ENCODE assay signal across 28 cellular contexts in the genomic region with DNA sequence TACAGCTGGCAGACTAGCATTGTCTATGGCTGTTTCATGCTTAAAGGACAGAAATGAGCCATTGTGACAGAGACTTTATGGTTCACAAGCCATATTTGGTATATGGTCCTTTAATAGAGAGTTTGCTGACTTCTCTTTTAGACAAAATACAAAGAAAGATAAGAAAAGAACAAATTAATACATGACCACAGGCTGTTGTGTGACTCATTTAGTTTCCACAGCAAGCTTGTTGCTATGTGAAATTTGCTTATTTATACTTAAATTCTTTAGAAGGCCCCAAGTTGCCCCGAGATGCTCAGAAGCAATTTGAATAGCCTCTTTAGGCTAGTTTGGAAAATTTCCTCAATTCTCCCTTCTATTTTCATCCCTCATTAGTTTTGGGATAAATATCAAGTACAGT.
DNase-seq lines count a peak whose midpoint lies in the region; ATAC-seq, FAIRE-seq and TF ChIP-seq lines count a peak whose summit lies in the region.
"Had no signal": no experiment of that assay in that cellular context is flagged by ENCODE, and none has a peak within 500 bp of the region (broad histone marks: within the 10 kb centered on the region; RNA-seq: fewer than 3 reads in every experiment).

No MANE protein-coding gene starts in this region.

- H2BK120ac ChIP-seq in IMR-90 (ENCODE audit: low read depth, low read length) = no peak overlapping the region

- no peaks in the 10 kb centered on the region for H3K9me1 ChIP-seq in IMR-90 (ENCODE audit: insufficient read depth, low read length)

- H3K4ac ChIP-seq in IMR-90 (ENCODE audit: low read depth, low read length) = no peak overlapping the region

- WGBS in IMR-90 (ENCODE audit: extremely low coverage in 2 of 2, insufficient read length in 1 of 2), 2 experiments = no CpG with 5 or more reads among the region's 1 CpG

- peaks cover 18% of the 10 kb centered on the region for H3K9me3 Mint-ChIP-seq in Calu3 (ENCODE audit: low read depth, unreplicated experiment)
- H3K9me3 Mint-ChIP-seq: T-helper 2 cell treated with Interferon-gamma antibody and Interleukin-4, amounts not matched to agents 5 μg/mL and 100 μg/mL, for 36 hours had no signal

- no peaks in the 10 kb centered on the region for H3K36me3 Mint-ChIP-seq in Calu3 (ENCODE audit: insufficient read depth, unreplicated experiment)

- TF ChIP-seq CTCF in IMR-90 (conservative IDR thresholded peaks at IDR 0.05; ENCODE audit: low read depth, low read length) (no peak), astrocyte of the cerebellum (IDR thresholded peaks at IDR 0.05; ENCODE audit: low read depth, low read length, missing control alignments) (no peak), fibroblast of pulmonary artery (IDR thresholded peaks at IDR 0.05; ENCODE audit: low read length, missing control alignments) (no peak), Calu3 (IDR thresholded peaks at IDR 0.05; ENCODE audit: unreplicated experiment) (no peak)

- peaks cover 5% of the 10 kb centered on the region for H3K27me3 ChIP-seq in IMR-90 (ENCODE audit: control insufficient read depth, insufficient read depth, low read length)

- no peak overlapping the region for H4K8ac ChIP-seq in IMR-90 (ENCODE audit: low read depth in 2 of 2, low read length in 2 of 2)

- no peak for FAIRE-seq in H54 (lab: Jason Lieb, UNC)
- FAIRE-seq: G401.6, GM18507 had no signal

- no peak overlapping the region for H3K9ac ChIP-seq in IMR-90 (ENCODE audit: low read depth, low read length)
- H3K9ac ChIP-seq: SK-N-SH had no signal

- H3K23ac ChIP-seq in IMR-90 (ENCODE audit: low read depth, low read length) = no peak overlapping the region

- no peak overlapping the region for H2BK5ac ChIP-seq in IMR-90 (ENCODE audit: low read depth, low read length, poor library complexity, severe bottlenecking)

- no peaks in the 10 kb centered on the region for H3K27me3 Mint-ChIP-seq in Calu3 (ENCODE audit: unreplicated experiment)
- H3K27me3 Mint-ChIP-seq: activated B cell treated with CpG ODN at 0.5 μM for 24 hours; effector memory CD8-positive, alpha-beta T cell; progenitor cell of endocrine pancreas had no signal

- no peak overlapping the region for H2AK5ac ChIP-seq in IMR-90 (ENCODE audit: low read depth, low read length)

- no peak overlapping the region for H4K5ac ChIP-seq in IMR-90 (ENCODE audit: low read depth, low read length)

- H3K4me3 ChIP-seq in IMR-90 (ENCODE audit: insufficient read depth, low read depth, low read length) (no peak overlapping the region), astrocyte of the cerebellum (ENCODE audit: low read depth, low read length) (no peak overlapping the region), fibroblast of pulmonary artery (replicated peaks; ENCODE audit: low read depth, low read length) (no peak overlapping the region)
- H3K4me3 ChIP-seq: mucosa of descending colon had no signal

- H3K36me3 ChIP-seq in IMR-90 (ENCODE audit: control insufficient read depth, insufficient read depth, low read length) = no peaks in the 10 kb centered on the region

- dilution Hi-C loops in IMR-90 (cut with HindIII; ENCODE audit: low sequenced_read_pairs, unreplicated experiment) = no loop called here

- no peaks in the 10 kb centered on the region for H3K4me1 ChIP-seq in IMR-90 (ENCODE audit: control insufficient read depth, insufficient read depth, low read length)

- TF ChIP-seq RAD21 in IMR-90 (IDR thresholded peaks at IDR 0.05; ENCODE audit: low read length) = no peak

- peaks cover 9% of the 10 kb centered on the region for H3K4me1 Mint-ChIP-seq in Calu3 (ENCODE audit: low read depth, unreplicated experiment)
- H3K4me1 Mint-ChIP-seq: activated B cell treated with CpG ODN at 0.5 μM for 24 hours had no signal

- H3K4me3 Mint-ChIP-seq in Calu3 (ENCODE audit: low read depth, unreplicated experiment) = no peak overlapping the region
- H3K4me3 Mint-ChIP-seq: activated B cell treated with CpG ODN at 0.5 μM for 24 hours; effector memory CD8-positive, alpha-beta T cell; neural crest cell; T-helper 2 cell treated with Interferon-gamma antibody and Interleukin-4, amounts not matched to agents 5 μg/mL and 100 μg/mL, for 36 hours had no signal

- H3K79me1 ChIP-seq in IMR-90 (ENCODE audit: low read depth in 1 of 2, low read length in 2 of 2) = no peaks in the 10 kb centered on the region

- H3K14ac ChIP-seq in IMR-90 (replicated peaks; ENCODE audit: low read depth, low read length) = no peak overlapping the region

- H3K4me2 ChIP-seq in IMR-90 (ENCODE audit: low read depth, low read length) = no peak overlapping the region
- H3K4me2 ChIP-seq: SK-N-SH had no signal

- H2AK9ac ChIP-seq in IMR-90 (replicated peaks; ENCODE audit: low read depth, low read length, poor library complexity) = no peak overlapping the region

- no peak for ATAC-seq in IMR-90 (ENCODE audit: low read depth)
- ATAC-seq: effector memory CD8-positive, alpha-beta T cell; esophagus mucosa had no signal

- H3K27ac Mint-ChIP-seq in Calu3 (ENCODE audit: unreplicated experiment) = no peak overlapping the region
- H3K27ac Mint-ChIP-seq: activated B cell treated with CpG ODN at 0.5 μM for 24 hours; effector memory CD8-positive, alpha-beta T cell; progenitor cell of endocrine pancreas; T-helper 2 cell treated with Interferon-gamma antibody and Interleukin-4, amounts not matched to agents 5 μg/mL and 100 μg/mL, for 36 hours had no signal

- in situ Hi-C loops in IMR-90 (cut with MboI; ENCODE audit: low sequenced_read_pairs) = no loop called here
- in situ Hi-C loops in astrocyte of the cerebellum (cut with HindIII; ENCODE audit: low sequenced_read_pairs) = no loop called here

- no peak overlapping the region for H3K56ac ChIP-seq in IMR-90 (ENCODE audit: extremely low read depth, insufficient read depth, low read length)

- no peak overlapping the region for H2AFZ ChIP-seq in IMR-90 (replicated peaks; ENCODE audit: low read length, poor library complexity)

- peaks cover 3% of the 10 kb centered on the region; the same call in 1 of the 2 replicates for H3K9me3 ChIP-seq in IMR-90 (ENCODE audit: control insufficient read depth, insufficient read depth, low read length)
- H3K9me3 ChIP-seq: mucosa of descending colon, SK-N-SH had no signal

- H2BK20ac ChIP-seq in IMR-90 (ENCODE audit: low read depth, low read length) = no peak overlapping the region

- TF ChIP-seq POLR2A in IMR-90 (IDR thresholded peaks at IDR 0.05; ENCODE audit: low read depth, low read length) (no peak), H54 (IDR thresholded peaks at IDR 0.05; ENCODE audit: low read depth, low read length) (no peak)

- BruUV-seq in IMR-90 (replicated peaks; lab: Mats Ljungman, UMichigan) = no TSS peak
- no TSS peak for BruUV-seq in Calu3 (replicated peaks; lab: Mats Ljungman, UMichigan)

- peak; percentile 15 for DNase-seq in IMR-90
- peak; percentile 54 for DNase-seq in astrocyte of the cerebellum (ENCODE audit: low read depth)
- DNase-seq in fibroblast of pulmonary artery (ENCODE audit: low read depth) = peak; percentile 72
- DNase-seq in non-pigmented ciliary epithelial cell (ENCODE audit: low read depth) = peak; percentile 42
- no peak for DNase-seq in activated CD4-positive, CD25-positive, alpha-beta regulatory T cell (lab: John Stamatoyannopoulos, UW)
- DNase-seq in C1 segment of cervical spinal cord (lab: John Stamatoyannopoulos, UW) = no peak
- no peak for DNase-seq in Calu3
- no peak for DNase-seq in H54 (ENCODE audit: insufficient read length, low spot score)
- DNase-seq: activated B cell treated with CpG ODN at 0.5 μM for 24 hours; activated CD4-positive, alpha-beta T cell treated with anti-CD3 and anti-CD28 coated beads, Interleukin-2, amount 50 U/mL, for 48 hours; activated CD8-positive, alpha-beta memory T cell treated with anti-CD3 and anti-CD28 coated beads, Interleukin-2, amount 50 U/mL, for 48 hours; activated effector memory CD4-positive, alpha-beta T cell treated with anti-CD3 and anti-CD28 coated beads, Interleukin-2, amount 50 U/mL, for 16 hours; DMS 273 treated with DMSO at 0.1 percent for 48 hours; effector memory CD8-positive, alpha-beta T cell; HCEC 1CT; head of caudate nucleus; mucosa of descending colon; NCI-H1436; NCI-H2107; NCI-H524; SK-N-SH; stimulated activated CD4-positive, alpha-beta T cell treated with anti-CD3 and anti-CD28 coated beads, Interleukin-1b, Interleukin-23, amount 100 ng/mL, for 48 hours had no signal

- H2BK15ac ChIP-seq in IMR-90 (ENCODE audit: low read depth, low read length) = no peak overlapping the region

- intact Hi-C loops in IMR-90 (cut with micrococcal nuclease) = no loop called here
- intact Hi-C loops in Calu3 (cut with micrococcal nuclease; ENCODE audit: unreplicated experiment) = no loop called here

- no peak overlapping the region for H4K91ac ChIP-seq in IMR-90 (ENCODE audit: insufficient read depth, low read depth, low read length)

- H3K18ac ChIP-seq in IMR-90 (ENCODE audit: low read depth, low read length) = no peak overlapping the region

- no peak overlapping the region for H3K27ac ChIP-seq in IMR-90 (ENCODE audit: insufficient read depth, low read length)

- H4K20me1 ChIP-seq in IMR-90 (ENCODE audit: insufficient read depth, low read length) = no peaks in the 10 kb centered on the region

- POLR2A ChIA-PET in IMR-90 (lab: Charles Lee; ENCODE audit: unreplicated experiment) = interaction anchor here (0.6 kb wide), 1 partner anchor 120 kb away, joined by 3 read pairs; no protein-coding TSS in a partner anchor

- CTCF ChIA-PET in IMR-90 (lab: Yijun Ruan, JAX) (no interaction called here), Calu3 (lab: Charles Lee) (no interaction called here)

TF ChIP-seq in IMR-90, 13 proteins besides CTCF, POLR2A, EP300 and RAD21:
- TF ChIP-seq SMC3 (IDR thresholded peaks at IDR 0.05; ENCODE audit: low read depth, low read length) = no peak
- TF ChIP-seq CEBPB (IDR thresholded peaks at IDR 0.05; ENCODE audit: low read depth, low read length) = no peak
- TF ChIP-seq, protein P1, sequence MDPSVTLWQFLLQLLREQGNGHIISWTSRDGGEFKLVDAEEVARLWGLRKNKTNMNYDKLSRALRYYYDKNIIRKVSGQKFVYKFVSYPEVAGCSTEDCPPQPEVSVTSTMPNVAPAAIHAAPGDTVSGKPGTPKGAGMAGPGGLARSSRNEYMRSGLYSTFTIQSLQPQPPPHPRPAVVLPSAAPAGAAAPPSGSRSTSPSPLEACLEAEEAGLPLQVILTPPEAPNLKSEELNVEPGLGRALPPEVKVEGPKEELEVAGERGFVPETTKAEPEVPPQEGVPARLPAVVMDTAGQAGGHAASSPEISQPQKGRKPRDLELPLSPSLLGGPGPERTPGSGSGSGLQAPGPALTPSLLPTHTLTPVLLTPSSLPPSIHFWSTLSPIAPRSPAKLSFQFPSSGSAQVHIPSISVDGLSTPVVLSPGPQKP (IDR thresholded peaks at IDR 0.05; ENCODE audit: borderline replicate concordance, low read depth, low read length) = no peak

Comparison
In these comparisons a context has a peak if more than half of its experiments do, and no peak if none do; other contexts are left out.
1. DNase-seq: peak in IMR-90 (single experiment), astrocyte of the cerebellum (single experiment), fibroblast of pulmonary artery (single experiment) and non-pigmented ciliary epithelial cell (single experiment); none in activated CD4-positive, CD25-positive, alpha-beta regulatory T cell (0 of 4), C1 segment of cervical spinal cord (0 of 14), Calu3 (single experiment) and H54 (single experiment).